ENCODE assay signal across 13 cellular contexts in genomic region chr10:62231371-62231770, GRCh38. TPM values are rescaled to one million over a fixed set of nuclear protein-coding genes. Genes with fewer than 3 reads are reported as not detected.
A peak's percentile ranks its signal among the peaks of the same experiment; 100 is the strongest.
DNase-seq lines count a peak whose midpoint lies in the region; ATAC-seq and TF ChIP-seq lines count a peak whose summit lies in the region.
"Had no signal": no experiment of that assay in that cellular context is flagged by ENCODE, and none has a peak within 500 bp of the region (broad histone marks: within the 10 kb centered on the region; RNA-seq: fewer than 3 reads in every experiment).

No MANE protein-coding gene starts in this region.

- H3K27ac ChIP-seq in left ventricle myocardium inferior (replicated peaks) (no peak overlapping the region), tibial artery (peak overlapping the region; percentile 2 to 56)
- H3K27ac ChIP-seq: BLaER1 had no signal

- intact Hi-C loops in left cardiac atrium (cut with DNase I), result no loop called here
- intact Hi-C loops in left ventricle myocardium inferior (cut with micrococcal nuclease), result no loop called here
- intact Hi-C loops in tibial artery (cut with DNase I; ENCODE audit: low total_unique reads), result no loop called here

- no peaks in the 10 kb centered on the region for H3K4me1 ChIP-seq in left ventricle myocardium inferior
- peaks cover 0 to 43% (median 11%) of the 10 kb centered on the region in 4 donors for H3K4me1 ChIP-seq in tibial artery
- H3K4me1 ChIP-seq: BLaER1 had no signal

- no peaks in the 10 kb centered on the region for H3K9me3 ChIP-seq in left ventricle myocardium inferior (replicated peaks)
- no peaks in the 10 kb centered on the region for H3K9me3 ChIP-seq in tibial artery
- H3K9me3 ChIP-seq: BLaER1, mucosa of descending colon had no signal

- ATAC-seq in left cardiac atrium (peak; percentile 38 to 84), GM21515 (IDR thresholded peaks at IDR 0.05; ENCODE audit: unreplicated experiment) (no peak), HG03097 (IDR thresholded peaks at IDR 0.05; ENCODE audit: low FRiP score, unreplicated experiment) (no peak)

- no peaks in the 10 kb centered on the region for H3K27me3 ChIP-seq in left ventricle myocardium inferior (ENCODE audit: low read depth)
- H3K27me3 ChIP-seq in tibial artery, result no peaks in the 10 kb centered on the region
- H3K27me3 ChIP-seq: BLaER1 had no signal

- DNase-seq in left cardiac atrium (no peak), left ventricle myocardium inferior (no peak), amniotic stem cell (lab: John Stamatoyannopoulos, UW) (peak; percentile 33), foreskin melanocyte (peak; percentile 36), tibial artery (no peak)
- no peak for DNase-seq in stimulated activated naive CD4-positive, alpha-beta T cell treated with Interleukin-2 at 50 U/mL for 16 hours (lab: John Stamatoyannopoulos, UW)
- DNase-seq: activated CD4-positive, alpha-beta T cell treated with anti-CD3 and anti-CD28 coated beads for 4 hours; activated naive CD8-positive, alpha-beta T cell treated with anti-CD3 and anti-CD28 coated beads, Interleukin-2, amount 10 ng/mL, durations not matched to agents 7 days and 5 days; head of caudate nucleus; mucosa of descending colon had no signal

- H3K4me3 ChIP-seq in left ventricle myocardium inferior, result no peak overlapping the region
- no peak overlapping the region for H3K4me3 ChIP-seq in tibial artery
- H3K4me3 ChIP-seq: BLaER1, mucosa of descending colon had no signal

- H3K36me3 ChIP-seq in left ventricle myocardium inferior (no peaks in the 10 kb centered on the region), tibial artery (no peaks in the 10 kb centered on the region)

- TF ChIP-seq CTCF in left ventricle myocardium inferior (IDR thresholded peaks at IDR 0.05; ENCODE audit: borderline replicate concordance) (no peak), tibial artery (IDR thresholded peaks at IDR 0.05) (no peak)

RNA-seq across cellular contexts. Expression of gene RTKN2, which starts 37.3 kb away (rescaled TPM):
- under 1 TPM in 1 of 2 donors, not detected in 1; 0.13 TPM for total RNA-seq in left cardiac atrium
- total RNA-seq in left ventricle myocardium inferior, result not detected

Comparison
In these comparisons a context has a peak if more than half of its experiments do, and no peak if none do; other contexts are left out.
1. ATAC-seq: peak in left cardiac atrium (2 of 2); none in GM21515 (single experiment) and HG03097 (single experiment).
2. DNase-seq: peak in amniotic stem cell (single experiment) and foreskin melanocyte (single experiment); none in left cardiac atrium (single experiment), left ventricle myocardium inferior (single experiment), tibial artery (0 of 2) and stimulated activated naive CD4-positive, alpha-beta T cell treated with Interleukin-2 at 50 U/mL for 16 hours (single experiment).